Comparison of ENCODE assay signal across 40 cellular contexts in the genomic region with DNA sequence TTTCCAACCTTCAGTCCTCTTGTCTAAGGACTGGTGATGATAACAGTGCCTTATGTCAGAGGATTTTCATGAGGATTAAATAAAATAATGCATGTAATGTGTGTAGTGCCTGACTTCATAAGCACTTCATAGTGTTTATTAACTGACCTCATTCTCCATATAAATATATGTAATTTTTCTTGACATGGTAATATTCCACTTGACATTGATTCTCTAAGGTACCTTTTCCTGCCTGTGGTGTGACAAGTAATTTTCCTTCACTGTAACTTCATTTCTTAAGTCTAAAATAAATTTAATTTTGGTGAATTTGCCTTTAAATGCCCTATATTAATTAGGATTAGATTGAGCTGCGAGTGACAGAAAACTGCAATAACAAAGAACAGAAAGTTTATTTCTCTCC. TPM values are rescaled to one million over a fixed set of nuclear protein-coding genes. Genes with fewer than 3 reads are reported as not detected.
"Had no signal": no experiment of that assay in that cellular context is flagged by ENCODE, and none has a peak within 500 bp of the region (broad histone marks: within the 10 kb centered on the region; RNA-seq: fewer than 3 reads in every experiment).

No MANE protein-coding gene starts in this region.

- H3K27ac Mint-ChIP-seq: activated B cell treated with CpG ODN at 0.5 μM for 24 hours; activated CD4-positive, alpha-beta memory T cell treated with anti-CD3 and anti-CD28 coated beads for 36 hours; activated CD4-positive, alpha-beta T cell treated with anti-CD3 and anti-CD28 coated beads, Interleukin-2, amount 10 ng/mL, durations not matched to agents 24 days and 14 days; activated CD8-positive, alpha-beta T cell treated with anti-CD3 and anti-CD28 coated beads for 36 hours; activated naive CD4-positive, alpha-beta T cell treated with anti-CD3 and anti-CD28 coated beads for 36 hours; activated naive CD4-positive, alpha-beta T cell treated with anti-CD3 and anti-CD28 coated beads, Interleukin-2, amount 50 U/mL, for 72 hours; activated naive CD8-positive, alpha-beta T cell treated with anti-CD3 and anti-CD28 coated beads for 36 hours; activated T-cell treated with anti-CD3 and anti-CD28 coated beads, Interleukin-2, amount 50 U/mL, for 72 hours; activated T-helper 1 cell treated with anti-CD3 and anti-CD28 coated beads, Interleukin-12 subunit alpha, Interleukin-12 subunit beta, Interleukin-2, Interleukin-4 antibody, amounts not matched to agents 30 ng/mL and 10 ng/mL and 1 ng/mL, durations not matched to agents 14 hours and 24 hours and 36 hours; activated T-helper 17 cell treated with anti-CD3 and anti-CD28 coated beads, Interleukin-2, amount 50 U/mL, for 72 hours; T-helper 1 cell treated with Interleukin-12 subunit alpha and Interleukin-12 subunit beta and Interleukin-4 antibody, amounts not matched to agents 30 μg/mL and 1 μg/mL, for 36 hours; T-helper 2 cell treated with Interferon-gamma antibody and Interleukin-4, amounts not matched to agents 5 μg/mL and 100 μg/mL, for 36 hours had no signal

- H3K4me3 ChIP-seq: adrenal gland, body of pancreas, cardiac muscle cell had no signal

- H3K27me3 Mint-ChIP-seq: activated B cell treated with CpG ODN at 0.5 μM for 24 hours; activated CD4-positive, alpha-beta T cell treated with anti-CD3 and anti-CD28 coated beads, Interleukin-2, amount 10 ng/mL, durations not matched to agents 24 days and 14 days; activated T-helper 17 cell treated with anti-CD3 and anti-CD28 coated beads, Interleukin-2, amount 50 U/mL, for 72 hours; central memory CD8-positive, alpha-beta T cell had no signal

- DNase-seq: activated B cell treated with CpG ODN at 0.5 μM for 24 hours; activated CD4-positive, alpha-beta memory T cell treated with anti-CD3 and anti-CD28 coated beads for 36 hours; activated CD4-positive, alpha-beta T cell treated with anti-CD3 and anti-CD28 coated beads for 4 hours; activated CD4-positive, alpha-beta T cell treated with anti-CD3 and anti-CD28 coated beads, Interleukin-2, amount 10 ng/mL, durations not matched to agents 24 days and 14 days; activated CD4-positive, alpha-beta T cell treated with anti-CD3 and anti-CD28 coated beads, Interleukin-2, amount 50 U/mL, for 1 hour; activated CD4-positive, alpha-beta T cell treated with anti-CD3 and anti-CD28 coated beads, Interleukin-2, amount 50 U/mL, for 4 hours; activated CD4-positive, CD25-positive, alpha-beta regulatory T cell treated with anti-CD3 and anti-CD28 coated beads, Interleukin-2, amount 50 U/mL, for 72 hours; activated CD8-positive, alpha-beta memory T cell treated with anti-CD3 and anti-CD28 coated beads, Interleukin-2, amount 50 U/mL, for 4 hours; activated CD8-positive, alpha-beta T cell treated with anti-CD3 and anti-CD28 coated beads for 36 hours; activated effector memory CD4-positive, alpha-beta T cell treated with anti-CD3 and anti-CD28 coated beads, Interleukin-2, amount 50 U/mL, for 16 hours; activated gamma-delta T cell treated with Interleukin-2 at 50 U/mL for 16 hours; activated naive CD4-positive, alpha-beta T cell; activated naive CD4-positive, alpha-beta T cell treated with anti-CD3 and anti-CD28 coated beads for 36 hours; activated naive CD4-positive, alpha-beta T cell treated with anti-CD3 and anti-CD28 coated beads, Interleukin-2, amount 50 U/mL, for 16 hours; activated naive CD8-positive, alpha-beta T cell treated with anti-CD3 and anti-CD28 coated beads for 36 hours; activated T-cell treated with anti-CD3 and anti-CD28 coated beads for 4 hours; activated T-cell treated with anti-CD3 and anti-CD28 coated beads, Interleukin-2, amount 50 U/mL, for 1 hour; activated T-cell treated with anti-CD3 and anti-CD28 coated beads, Interleukin-2, amount 50 U/mL, for 4 hours; activated T-cell treated with anti-CD3 and anti-CD28 coated beads, Interleukin-2, amount 50 U/mL, for 72 hours; adrenal gland; amniotic stem cell; aorta; body of pancreas; caudate nucleus; cerebellar nuclear complex; T-helper 1 cell; T-helper 2 cell; T-helper 9 cell had no signal

- H3K9me3 Mint-ChIP-seq: activated B cell treated with CpG ODN at 0.5 μM for 24 hours; activated CD4-positive, alpha-beta memory T cell treated with anti-CD3 and anti-CD28 coated beads for 36 hours; activated CD4-positive, alpha-beta T cell treated with anti-CD3 and anti-CD28 coated beads, Interleukin-2, amount 10 ng/mL, durations not matched to agents 24 days and 14 days; activated CD8-positive, alpha-beta T cell treated with anti-CD3 and anti-CD28 coated beads for 36 hours; activated naive CD4-positive, alpha-beta T cell treated with anti-CD3 and anti-CD28 coated beads for 36 hours; activated naive CD4-positive, alpha-beta T cell treated with anti-CD3 and anti-CD28 coated beads, Interleukin-2, amount 50 U/mL, for 72 hours; activated naive CD8-positive, alpha-beta T cell treated with anti-CD3 and anti-CD28 coated beads for 36 hours; activated T-cell treated with anti-CD3 and anti-CD28 coated beads, Interleukin-2, amount 50 U/mL, for 4 hours; activated T-cell treated with anti-CD3 and anti-CD28 coated beads, Interleukin-2, amount 50 U/mL, for 72 hours; activated T-helper 1 cell treated with anti-CD3 and anti-CD28 coated beads, Interleukin-12 subunit alpha, Interleukin-12 subunit beta, Interleukin-2, Interleukin-4 antibody, amounts not matched to agents 30 ng/mL and 10 ng/mL and 1 ng/mL, durations not matched to agents 14 hours and 24 hours and 36 hours; activated T-helper 17 cell treated with anti-CD3 and anti-CD28 coated beads, Interleukin-2, amount 50 U/mL, for 72 hours; central memory CD8-positive, alpha-beta T cell; T-helper 1 cell treated with Interleukin-12 subunit alpha and Interleukin-12 subunit beta and Interleukin-4 antibody, amounts not matched to agents 30 μg/mL and 1 μg/mL, for 36 hours; T-helper 2 cell treated with Interferon-gamma antibody and Interleukin-4, amounts not matched to agents 5 μg/mL and 100 μg/mL, for 36 hours had no signal

- H3K4me1 ChIP-seq: adrenal gland, body of pancreas had no signal

- H3K36me3 ChIP-seq: adrenal gland, cardiac muscle cell had no signal

- H3K4me1 Mint-ChIP-seq: activated T-helper 17 cell treated with anti-CD3 and anti-CD28 coated beads, Interleukin-2, amount 50 U/mL, for 72 hours; central memory CD8-positive, alpha-beta T cell had no signal

- H3K27ac ChIP-seq: adrenal gland, body of pancreas, cardiac muscle cell, VCaP had no signal

- H3K36me3 Mint-ChIP-seq: activated CD4-positive, alpha-beta memory T cell treated with anti-CD3 and anti-CD28 coated beads for 36 hours; activated naive CD4-positive, alpha-beta T cell treated with anti-CD3 and anti-CD28 coated beads, Interleukin-2, amount 50 U/mL, for 72 hours had no signal

- H3K27me3 ChIP-seq: adrenal gland, body of pancreas, cardiac muscle cell had no signal

- H3K9me3 ChIP-seq: adrenal gland, body of pancreas had no signal

- H3K4me3 Mint-ChIP-seq: activated B cell treated with CpG ODN at 0.5 μM for 24 hours; activated CD4-positive, alpha-beta memory T cell treated with anti-CD3 and anti-CD28 coated beads for 36 hours; activated CD4-positive, alpha-beta T cell treated with anti-CD3 and anti-CD28 coated beads, Interleukin-2, amount 10 ng/mL, durations not matched to agents 24 days and 14 days; activated CD8-positive, alpha-beta T cell treated with anti-CD3 and anti-CD28 coated beads for 36 hours; activated naive CD4-positive, alpha-beta T cell treated with anti-CD3 and anti-CD28 coated beads for 36 hours; activated naive CD8-positive, alpha-beta T cell treated with anti-CD3 and anti-CD28 coated beads for 36 hours; activated T-cell treated with anti-CD3 and anti-CD28 coated beads, Interleukin-2, amount 50 U/mL, for 4 hours; activated T-cell treated with anti-CD3 and anti-CD28 coated beads, Interleukin-2, amount 50 U/mL, for 72 hours; activated T-helper 1 cell treated with anti-CD3 and anti-CD28 coated beads, Interleukin-12 subunit alpha, Interleukin-12 subunit beta, Interleukin-2, Interleukin-4 antibody, amounts not matched to agents 30 ng/mL and 10 ng/mL and 1 ng/mL, durations not matched to agents 14 hours and 24 hours and 36 hours; activated T-helper 17 cell treated with anti-CD3 and anti-CD28 coated beads, Interleukin-2, amount 50 U/mL, for 72 hours; central memory CD8-positive, alpha-beta T cell; T-helper 1 cell treated with Interleukin-12 subunit alpha and Interleukin-12 subunit beta and Interleukin-4 antibody, amounts not matched to agents 30 μg/mL and 1 μg/mL, for 36 hours; T-helper 2 cell treated with Interferon-gamma antibody and Interleukin-4, amounts not matched to agents 5 μg/mL and 100 μg/mL, for 36 hours had no signal

RNA-seq across cellular contexts. Expression of gene NT5DC4, which starts 47.8 kb away (rescaled TPM):
- total RNA-seq: activated CD4-positive, alpha-beta memory T cell treated with anti-CD3 and anti-CD28 coated beads for 36 hours; activated CD4-positive, alpha-beta T cell treated with anti-CD3 and anti-CD28 coated beads, Interleukin-2, amount 10 ng/mL, durations not matched to agents 24 days and 14 days; activated CD8-positive, alpha-beta memory T cell treated with anti-CD3 and anti-CD28 coated beads for 36 hours; activated CD8-positive, alpha-beta T cell treated with anti-CD3 and anti-CD28 coated beads for 36 hours; activated naive CD4-positive, alpha-beta T cell treated with anti-CD3 and anti-CD28 coated beads for 36 hours; activated naive CD4-positive, alpha-beta T cell treated with anti-CD3 and anti-CD28 coated beads, Interleukin-2, amount 50 U/mL, for 72 hours; activated naive CD8-positive, alpha-beta T cell treated with anti-CD3 and anti-CD28 coated beads for 36 hours; activated T-cell treated with anti-CD3 and anti-CD28 coated beads, Interleukin-2, amount 50 U/mL, for 4 hours; activated T-helper 1 cell treated with anti-CD3 and anti-CD28 coated beads, Interleukin-12 subunit alpha, Interleukin-12 subunit beta, Interleukin-2, Interleukin-4 antibody, amounts not matched to agents 30 ng/mL and 10 ng/mL and 1 ng/mL, durations not matched to agents 14 hours and 24 hours and 36 hours; activated T-helper 17 cell treated with anti-CD3 and anti-CD28 coated beads, Interleukin-2, amount 50 U/mL, for 72 hours; astrocyte; body of pancreas; bronchial epithelial cell; cardiac muscle cell; chondrocyte had no signal
